Comparison of ENCODE assay signal across 1 cellular context in genomic region chr1:1399870-1400575, GRCh38.
TF ChIP-seq lines count a peak whose summit lies in the region.

No MANE protein-coding gene starts in this region.

TF ChIP-seq in HEK293, 187 proteins besides CTCF, POLR2A, EP300 and RAD21 (continued from another document):
- TF ChIP-seq ZBTB6 (tag by site-specific recombination; IDR thresholded peaks at IDR 0.05) (no peak; the same call in 1 of the 2 replicates), GLIS1 (tag by site-specific recombination; IDR thresholded peaks at IDR 0.05) (no peak; the same call in none of the 2 replicates), ZFHX2 (tag by site-specific recombination; conservative IDR thresholded peaks at IDR 0.05) (no peak), ZNF37A (tag by site-specific recombination; IDR thresholded peaks at IDR 0.05) (no peak), TCF7L2 (IDR thresholded peaks at IDR 0.05; ENCODE audit: borderline replicate concordance, low read depth, low read length) (no peak), ZNF221 (tag by site-specific recombination; IDR thresholded peaks at IDR 0.05; ENCODE audit: borderline replicate concordance) (no peak), IKZF3 (tag by site-specific recombination; IDR thresholded peaks at IDR 0.05) (no peak), ZNF830 (tag by site-specific recombination; IDR thresholded peaks at IDR 0.05; ENCODE audit: low read depth) (no peak), KLF17 (tag by site-specific recombination; IDR thresholded peaks at IDR 0.05) (peak; percentile 28), ZNF2 (tag by site-specific recombination; IDR thresholded peaks at IDR 0.05) (peak; percentile 85), ZNF366 (tag by site-specific recombination; conservative IDR thresholded peaks at IDR 0.05) (no peak; the same call in 1 of the 2 replicates), ZNF600 (tag by site-specific recombination; IDR thresholded peaks at IDR 0.05) (peak; percentile 88), MEIS1 (CRISPR knock-in tag; IDR thresholded peaks at IDR 0.05; ENCODE audit: borderline replicate concordance) (no peak), SP3 (tag by site-specific recombination; IDR thresholded peaks at IDR 0.05) (no peak), GLI2 (tag by site-specific recombination; IDR thresholded peaks at IDR 0.05; ENCODE audit: borderline replicate concordance, low read depth) (no peak), ZNF280C (tag by site-specific recombination; IDR thresholded peaks at IDR 0.05) (no peak), ZNF768 (tag by site-specific recombination; IDR thresholded peaks at IDR 0.05) (no peak), ZNF561 (tag by site-specific recombination; IDR thresholded peaks at IDR 0.05; ENCODE audit: borderline replicate concordance) (no peak), ZNF555 (tag by site-specific recombination; conservative IDR thresholded peaks at IDR 0.05) (no peak), ZNF529 (tag by site-specific recombination; IDR thresholded peaks at IDR 0.05; ENCODE audit: insufficient replicate concordance) (no peak), ZBTB20 (tag by site-specific recombination; IDR thresholded peaks at IDR 0.05) (peak; percentile 45), MZF1 (tag by site-specific recombination; IDR thresholded peaks at IDR 0.05; ENCODE audit: borderline replicate concordance) (peak; percentile 52; the same call in 1 of the 2 replicates), PRDM4 (tag by site-specific recombination; IDR thresholded peaks at IDR 0.05) (no peak)
